ENCODE assay signal across 22 cellular contexts in the genomic region with DNA sequence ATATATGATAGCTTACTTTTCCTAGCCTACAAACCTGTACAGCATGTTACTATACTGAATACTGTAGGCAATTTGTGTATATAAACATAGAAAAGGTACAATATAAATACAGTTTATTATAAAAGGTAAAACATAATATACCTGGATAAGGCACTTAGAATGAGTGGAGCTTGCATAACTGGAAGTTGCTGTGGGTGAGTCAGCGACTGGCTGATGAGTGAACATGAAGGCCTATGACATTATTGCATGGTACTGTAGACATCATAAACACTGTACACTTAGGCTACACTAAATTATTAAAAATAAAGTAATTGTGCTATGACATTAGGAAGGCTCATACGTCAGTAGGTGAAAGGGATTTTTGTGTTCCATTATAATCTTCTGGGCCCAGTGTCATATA.
"Had no signal": no experiment of that assay in that cellular context is flagged by ENCODE, and none has a peak within 500 bp of the region (broad histone marks: within the 10 kb centered on the region; RNA-seq: fewer than 3 reads in every experiment).

No MANE protein-coding gene starts in this region.

- DNase-seq: activated CD4-positive, alpha-beta T cell treated with anti-CD3 and anti-CD28 coated beads for 4 hours; activated CD4-positive, alpha-beta T cell treated with anti-CD3 and anti-CD28 coated beads, Interleukin-2, amount 50 U/mL, for 48 hours; activated CD4-positive, CD25-positive, alpha-beta regulatory T cell; activated CD8-positive, alpha-beta memory T cell treated with anti-CD3 and anti-CD28 coated beads, Interleukin-2, amount 50 U/mL, for 48 hours; activated naive CD4-positive, alpha-beta T cell treated with anti-CD3 and anti-CD28 coated beads for 36 hours; activated naive CD8-positive, alpha-beta T cell treated with anti-CD3 and anti-CD28 coated beads, Interleukin-2, amount 10 ng/mL, durations not matched to agents 7 days and 5 days; activated T-cell treated with anti-CD3 and anti-CD28 coated beads, Interleukin-2, amount 50 U/mL, for 48 hours; amygdala; head of caudate nucleus; hypothalamus; left cardiac atrium; right cardiac atrium; stimulated activated CD4-positive, alpha-beta T cell treated with anti-CD3 and anti-CD28 coated beads, Interleukin-12 subunit alpha, Interleukin-12 subunit beta, amount 100 ng/mL, for 4 hours; stimulated activated CD4-positive, alpha-beta T cell treated with anti-CD3 and anti-CD28 coated beads, Interleukin-4, amount 100 ng/mL, for 4 hours; substantia nigra; T-helper 17 cell; thyroid gland had no signal

- H3K9me3 ChIP-seq: gastroesophageal sphincter, thyroid gland had no signal

- H3K4me1 ChIP-seq: gastroesophageal sphincter, thyroid gland had no signal

- H3K27ac ChIP-seq: cardiac muscle cell, gastroesophageal sphincter, thyroid gland had no signal

- FAIRE-seq: endometrium, islet of Langerhans had no signal

- H3K4me3 ChIP-seq: cardiac muscle cell, gastroesophageal sphincter, thyroid gland had no signal

- H3K27me3 ChIP-seq: cardiac muscle cell, gastroesophageal sphincter, thyroid gland had no signal

- ATAC-seq: gastroesophageal sphincter; left cardiac atrium; natural killer cell treated with Interleukin-12 subunit alpha and Interleukin-12 subunit beta and Interleukin-15 and Interleukin-18, amount 100 ng/mL, for 72 hours; right cardiac atrium; T-helper 17 cell had no signal

- H3K36me3 ChIP-seq: cardiac muscle cell, thyroid gland had no signal
